ENCODE assay signal across 12 cellular contexts in the genomic region with DNA sequence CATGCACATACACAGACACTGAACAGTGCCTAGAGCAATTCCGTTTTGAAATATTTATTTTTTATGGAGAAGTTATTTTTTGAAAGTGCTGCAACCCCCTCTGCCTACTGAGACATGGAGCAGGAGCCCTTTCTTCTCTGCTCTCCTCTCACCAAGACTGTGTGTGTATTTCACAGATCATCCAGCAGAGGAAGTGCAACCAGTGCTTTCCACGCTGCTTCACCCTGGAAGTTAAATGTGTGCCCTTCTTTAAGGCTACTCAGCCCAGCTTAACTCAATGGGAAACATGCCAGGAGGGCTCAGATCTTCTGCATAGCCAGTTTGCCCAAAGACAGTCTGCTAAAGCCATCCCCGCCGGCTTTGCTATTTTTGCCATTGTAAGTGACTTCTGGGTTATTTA.
A peak's percentile ranks its signal among the peaks of the same experiment; 100 is the strongest.
DNase-seq lines count a peak whose midpoint lies in the region; TF ChIP-seq lines count a peak whose summit lies in the region.
"Had no signal": no experiment of that assay in that cellular context is flagged by ENCODE, and none has a peak within 500 bp of the region (broad histone marks: within the 10 kb centered on the region; RNA-seq: fewer than 3 reads in every experiment).

No MANE protein-coding gene starts in this region.

- H3K27ac ChIP-seq in substantia nigra (ENCODE audit: low read depth, low read length, poor library complexity, severe bottlenecking) = no peak overlapping the region
- H3K27ac ChIP-seq: epithelial cell of prostate had no signal

- peak overlapping the region in 2 of 3 experiments; percentile 2 to 16 for H3K27ac Mint-ChIP-seq in nephron
- H3K27ac Mint-ChIP-seq: activated B cell treated with CpG ODN at 0.5 μM for 24 hours had no signal

- no peak overlapping the region for H3K4me3 ChIP-seq in NB4 (ENCODE audit: low read depth, low read length)
- H3K4me3 ChIP-seq in MG63 = no peak overlapping the region

- DNase-seq in COLO829 (ENCODE audit: low spot score) (peak; percentile 57), NB4 (ENCODE audit: low read depth) (peak; percentile 24), ecto neural progenitor cell (ENCODE audit: low spot score) (peak; percentile 49), DMS53 (lab: John Stamatoyannopoulos, UW) (no peak), DMS53 treated with DMSO at 0.1 percent for 48 hours (lab: John Stamatoyannopoulos, UW; ENCODE audit: unreplicated experiment) (no peak), substantia nigra (lab: John Stamatoyannopoulos, UW) (no peak), MG63 (no peak)
- DNase-seq: activated B cell treated with CpG ODN at 0.5 μM for 24 hours; activated naive CD4-positive, alpha-beta T cell; stimulated activated CD4-positive, alpha-beta T cell treated with anti-CD3 and anti-CD28 coated beads, Interleukin-4, amount 100 ng/mL, for 24 hours had no signal

- no peaks in the 10 kb centered on the region for H3K9me3 ChIP-seq in MG63

- H3K36me3 ChIP-seq in MG63 = no peaks in the 10 kb centered on the region

- no peaks in the 10 kb centered on the region for H3K9me3 Mint-ChIP-seq in nephron

- H3K4me1 Mint-ChIP-seq in nephron = peaks cover 41% of the 10 kb centered on the region

- H3K4me3 Mint-ChIP-seq in nephron = no peak overlapping the region
- H3K4me3 Mint-ChIP-seq: activated B cell treated with CpG ODN at 0.5 μM for 24 hours had no signal

- no peaks in the 10 kb centered on the region for H3K27me3 ChIP-seq in MG63

- TF ChIP-seq CTCF in NB4 (IDR thresholded peaks at IDR 0.05; ENCODE audit: low read depth, low read length) = peak; percentile 7
- peak; percentile 32 to 45 (median 39) for TF ChIP-seq CTCF in nephron (IDR thresholded peaks at IDR 0.05; ENCODE audit: unreplicated experiment in 3 of 3)

- H3K36me3 Mint-ChIP-seq in nephron (ENCODE audit: low read depth) = no peaks in the 10 kb centered on the region

- H3K27me3 Mint-ChIP-seq in nephron (ENCODE audit: low read depth) = no peaks in the 10 kb centered on the region
- H3K27me3 Mint-ChIP-seq: activated B cell treated with CpG ODN at 0.5 μM for 24 hours had no signal

- no peak for TF ChIP-seq POLR2A in NB4 (IDR thresholded peaks at IDR 0.05; ENCODE audit: extremely low read depth, insufficient read length)

Comparison
In these comparisons a context has a peak if more than half of its experiments do, and no peak if none do; other contexts are left out.
1. DNase-seq: peak in COLO829 (single experiment), NB4 (single experiment) and ecto neural progenitor cell (single experiment); none in DMS53 (single experiment), DMS53 treated with DMSO at 0.1 percent for 48 hours (single experiment), substantia nigra (0 of 49) and MG63 (single experiment).